In the genomic region with DNA sequence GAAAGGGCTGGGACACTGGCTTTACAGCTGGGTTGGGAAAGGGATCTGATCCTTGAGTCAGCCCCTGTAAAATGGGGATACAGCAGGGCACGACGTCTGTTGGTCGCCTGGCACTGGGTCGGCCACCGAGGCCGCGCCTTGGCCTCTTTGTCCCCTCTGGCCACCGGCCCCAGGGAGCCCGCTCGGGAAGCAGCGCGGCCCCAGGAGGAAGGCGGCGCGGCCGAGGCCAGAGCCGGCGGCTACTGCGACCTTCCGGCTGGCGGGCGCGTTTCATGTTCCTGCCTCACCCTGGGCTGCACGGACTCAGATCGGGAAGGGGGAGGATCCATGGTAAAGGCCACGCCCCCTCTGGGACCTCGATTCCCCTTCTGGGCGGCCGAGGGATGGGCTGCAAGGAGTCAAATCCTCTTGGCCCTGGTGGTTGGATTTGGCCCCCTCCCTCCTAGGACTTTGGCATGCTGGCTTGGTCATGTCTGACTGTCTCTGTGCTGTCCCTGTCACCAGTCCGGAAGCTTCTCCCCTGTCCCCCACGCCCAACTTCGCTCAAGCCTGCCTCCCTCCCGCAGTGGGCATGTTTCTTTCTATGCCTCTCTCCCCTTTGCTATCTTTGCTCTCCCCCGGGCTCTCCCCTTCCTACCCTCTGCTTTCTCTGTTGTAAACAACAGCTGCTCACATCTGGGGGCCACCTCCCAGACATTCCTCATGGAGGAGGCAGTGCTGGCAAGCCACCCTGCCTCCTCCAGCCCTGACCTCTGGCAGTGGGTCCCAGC, we compare ENCODE assay signal across 8 cellular contexts. TPM values are rescaled to one million over a fixed set of nuclear protein-coding genes. Genes with fewer than 3 reads are reported as not detected.
A peak's percentile ranks its signal among the peaks of the same experiment; 100 is the strongest.
DNase-seq lines count a peak whose midpoint lies in the region; ATAC-seq and TF ChIP-seq lines count a peak whose summit lies in the region.

No MANE protein-coding gene starts in this region.

- H3K27me3 ChIP-seq in BJ (ENCODE audit: control insufficient read depth, insufficient read depth, low read length): no peaks in the 10 kb centered on the region

- POLR2A ChIA-PET in BJ (lab: Charles Lee): no interaction called here
- POLR2A ChIA-PET in naive thymus-derived CD8-positive, alpha-beta T cell (lab: Charles Lee): interaction anchor here (0.6 to 1.2 kb wide), 3 partner anchors 10 to 25 kb away, joined by 3 to 14 read pairs (median 4); no protein-coding TSS in a partner anchor

- no peak overlapping the region for H3K4me3 Mint-ChIP-seq in naive thymus-derived CD8-positive, alpha-beta T cell

- H3K4me1 Mint-ChIP-seq in naive thymus-derived CD8-positive, alpha-beta T cell: peaks cover 4 to 16% (median 11%) of the 10 kb centered on the region in 4 donors

- H3K36me3 ChIP-seq in BJ (ENCODE audit: control insufficient read depth, insufficient read depth, low read length): peaks cover 19% of the 10 kb centered on the region

- ATAC-seq in naive thymus-derived CD8-positive, alpha-beta T cell: no peak
- no peak for ATAC-seq in HG02623 (IDR thresholded peaks at IDR 0.05; ENCODE audit: unreplicated experiment)

- H3K27me3 Mint-ChIP-seq in naive thymus-derived CD8-positive, alpha-beta T cell: no peaks in the 10 kb centered on the region

- H3K4me3 ChIP-seq in BJ (ENCODE audit: low read depth, low read length) (peak overlapping the region; percentile 2; the same call in 1 of the 2 replicates), fibroblast of the aortic adventitia (ENCODE audit: low read depth, low read length) (peak overlapping the region; percentile 13)

- H3K27ac Mint-ChIP-seq in naive thymus-derived CD8-positive, alpha-beta T cell: peak overlapping the region in 7 of 10 donors; percentile 36 to 82 (median 66)

- H3K36me3 Mint-ChIP-seq in naive thymus-derived CD8-positive, alpha-beta T cell: peaks cover 0 to 22% (median 0%) of the 10 kb centered on the region in 3 donors

- CTCF ChIA-PET in BJ (lab: Yijun Ruan, JAX): interaction anchor here (0.8 to 1.6 kb wide), 4 partner anchors 9 to 42 kb away, joined by 3 to 5 read pairs (median 4); no protein-coding TSS in a partner anchor

- H3K9me3 Mint-ChIP-seq in naive thymus-derived CD8-positive, alpha-beta T cell: no peaks in the 10 kb centered on the region

- TF ChIP-seq CTCF in BJ (IDR thresholded peaks at IDR 0.05; ENCODE audit: insufficient read depth, low read depth, low read length): peak; percentile 25; the same call in 1 of the 2 replicates
- TF ChIP-seq CTCF in fibroblast of the aortic adventitia (IDR thresholded peaks at IDR 0.05; ENCODE audit: insufficient read depth, low read length): no peak

- DNase-seq in BJ (ENCODE audit: low read depth) (peak; percentile 11), NCI-H748 (lab: John Stamatoyannopoulos, UW; ENCODE audit: unreplicated experiment) (peak; percentile 76), fibroblast of the aortic adventitia (ENCODE audit: low read depth) (peak; percentile 69), NCI-H446 (lab: John Stamatoyannopoulos, UW) (no peak), NCI-H2196 (lab: John Stamatoyannopoulos, UW; ENCODE audit: unreplicated experiment) (no peak), GOT3 (lab: John Stamatoyannopoulos, UW) (no peak)
- DNase-seq in naive thymus-derived CD8-positive, alpha-beta T cell: no peak

RNA-seq across cellular contexts. Expression of a gene that starts 25.8 kb away (rescaled TPM):
- 27.9 and 61.9 TPM in 2 replicates for polyA plus RNA-seq in BJ (2011; rRNA removed)
- 31.2 and 39.6 TPM in 2 replicates for polyA minus RNA-seq in BJ (2011; rRNA and poly(A)+ RNA removed)
- 33.9 and 61.5 TPM in 2 replicates for total RNA-seq in fibroblast of the aortic adventitia (ENCODE audit: low replicate concordance)
- 100 to 1,000 TPM; 155 to 158 TPM for total RNA-seq in naive thymus-derived CD8-positive, alpha-beta T cell
- 10 to 100 TPM; 51.7 to 54.8 (median 53.4) TPM for polyA plus RNA-seq in naive thymus-derived CD8-positive, alpha-beta T cell

RNA-seq across cellular contexts. Expression of a gene that starts 26.0 kb away (rescaled TPM):
- 23.3 and 44.6 TPM in 2 replicates for polyA plus RNA-seq in BJ (2011; rRNA removed)
- polyA minus RNA-seq in BJ (2011; rRNA and poly(A)+ RNA removed): 25.9 and 55.6 TPM in 2 replicates
- 15.8 and 62.0 TPM in 2 replicates for total RNA-seq in fibroblast of the aortic adventitia (ENCODE audit: low replicate concordance)
- total RNA-seq in naive thymus-derived CD8-positive, alpha-beta T cell: 10 to 100 TPM in 1 of 2 experiments, 1 to 10 TPM in 1; 9.4 to 10.2 TPM
- polyA plus RNA-seq in naive thymus-derived CD8-positive, alpha-beta T cell: 1 to 10 TPM; 2.1 to 5.4 (median 4.4) TPM

RNA-seq across cellular contexts. Expression of a gene that starts 42.6 kb away (rescaled TPM):
- polyA plus RNA-seq in BJ (2011; rRNA removed): 34.4 and 35.6 TPM in 2 replicates
- polyA minus RNA-seq in BJ (2011; rRNA and poly(A)+ RNA removed): 27.9 and 38.2 TPM in 2 replicates
- total RNA-seq in fibroblast of the aortic adventitia (ENCODE audit: low replicate concordance): 25.4 and 51.5 TPM in 2 replicates
- total RNA-seq in naive thymus-derived CD8-positive, alpha-beta T cell: 100 to 1,000 TPM; 142 to 147 TPM
- polyA plus RNA-seq in naive thymus-derived CD8-positive, alpha-beta T cell: 10 to 100 TPM; 28.3 to 62.9 (median 38.9) TPM

RNA-seq across cellular contexts. Expression of a gene that starts 49.0 kb away (rescaled TPM):
- 65.1 and 102 TPM in 2 replicates for polyA plus RNA-seq in BJ (2011; rRNA removed)
- 4.2 and 8.3 TPM in 2 replicates for polyA minus RNA-seq in BJ (2011; rRNA and poly(A)+ RNA removed)
- 75.6 and 121 TPM in 2 replicates for total RNA-seq in fibroblast of the aortic adventitia (ENCODE audit: low replicate concordance)
- total RNA-seq in naive thymus-derived CD8-positive, alpha-beta T cell: 10 to 100 TPM; 52.2 to 57.1 TPM
- polyA plus RNA-seq in naive thymus-derived CD8-positive, alpha-beta T cell: under 1 TPM in 2 of 3 donors, not detected in 1; 0.07 to 0.22 TPM

RNA-seq across cellular contexts. Expression of a gene that starts 50.0 kb away (rescaled TPM):
- polyA plus RNA-seq in BJ (2011; rRNA removed): 0.04 and 0.06 TPM in 2 replicates
- 0.21 TPM in 1 of 2 replicates, not detected in the other for polyA minus RNA-seq in BJ (2011; rRNA and poly(A)+ RNA removed)
- 0.18 and 6.0 TPM in 2 replicates for total RNA-seq in fibroblast of the aortic adventitia (ENCODE audit: low replicate concordance)
- 10 to 100 TPM; 42.8 to 45.1 TPM for total RNA-seq in naive thymus-derived CD8-positive, alpha-beta T cell
- 10 to 100 TPM; 13.8 to 50.8 (median 23.5) TPM for polyA plus RNA-seq in naive thymus-derived CD8-positive, alpha-beta T cell

Comparison
In these comparisons a context has a peak if more than half of its experiments do, and no peak if none do; other contexts are left out.
1. DNase-seq: peak in BJ (single experiment), NCI-H748 (single experiment) and fibroblast of the aortic adventitia (single experiment); none in naive thymus-derived CD8-positive, alpha-beta T cell (0 of 10), NCI-H446 (0 of 2), NCI-H2196 (single experiment) and GOT3 (single experiment).